In genomic region chr1:27235827-27236226, GRCh38 we compare ENCODE assay signal across 1 cellular context.
TF ChIP-seq lines count a peak whose summit lies in the region.

No MANE protein-coding gene starts in this region.

TF ChIP-seq in GM12878, 131 proteins besides CTCF, POLR2A, EP300 and RAD21 (continued from another document):
- TF ChIP-seq CUX1 (IDR thresholded peaks at IDR 0.05; ENCODE audit: insufficient replicate concordance, low read depth, low read length) (no peak), E2F8 (IDR thresholded peaks at IDR 0.05; ENCODE audit: low read depth, partially characterized antibody) (no peak), MTA3 (IDR thresholded peaks at IDR 0.05; ENCODE audit: borderline replicate concordance, low read length) (no peak), HDAC2 (IDR thresholded peaks at IDR 0.05) (no peak), IKZF2 (IDR thresholded peaks at IDR 0.05) (no peak), HCFC1 (IDR thresholded peaks at IDR 0.05; ENCODE audit: low read length) (no peak), IRF3 (IDR thresholded peaks at IDR 0.05) (no peak), YBX1 (IDR thresholded peaks at IDR 0.05) (no peak), HSF1 (IDR thresholded peaks at IDR 0.05; ENCODE audit: low read depth, low read length) (no peak)
